Comparison of ENCODE assay signal across 8 cellular contexts in genomic region chr2:3303583-3304406, GRCh38.
DNase-seq lines count a peak whose midpoint lies in the region; ATAC-seq and TF ChIP-seq lines count a peak whose summit lies in the region.

No MANE protein-coding gene starts in this region.

- ATAC-seq in HG02571 (IDR thresholded peaks at IDR 0.05; ENCODE audit: unreplicated experiment): peak; percentile 97
- peak; percentile 92 for ATAC-seq in activated naive CD8-positive, alpha-beta T cell treated with anti-CD3 and anti-CD28 coated beads, Interleukin-2, amount 10 ng/mL, durations not matched to agents 7 days and 5 days (ENCODE audit: low read depth)
- ATAC-seq in upper lobe of right lung: peak; percentile 97

- peak overlapping the region; percentile 13 for H3K4me2 ChIP-seq in SU-DHL-6 (ENCODE audit: low read depth, low read length, poor library complexity, severe bottlenecking)

- no peak overlapping the region for H3K27ac Mint-ChIP-seq in activated naive CD8-positive, alpha-beta T cell treated with anti-CD3 and anti-CD28 coated beads, Interleukin-2, amount 10 ng/mL, durations not matched to agents 7 days and 5 days

- H3K9ac ChIP-seq in SU-DHL-6 (ENCODE audit: low read length): no peak overlapping the region

- peak overlapping the region; percentile 14 for H2AFZ ChIP-seq in SU-DHL-6 (ENCODE audit: low read depth, low read length, severe bottlenecking)

- DNase-seq in GM10248 (ENCODE audit: extremely low spot score) (peak; percentile 89), MV-4-11 (lab: John Stamatoyannopoulos, UW) (peak; percentile 15), cardiac septum (ENCODE audit: low spot score) (peak; percentile 94), posterior cingulate gyrus (peak; percentile 84 to 99 (median 92)), upper lobe of right lung (peak; percentile 93)
- peak; percentile 75 for DNase-seq in activated naive CD8-positive, alpha-beta T cell treated with anti-CD3 and anti-CD28 coated beads, Interleukin-2, amount 10 ng/mL, durations not matched to agents 7 days and 5 days

- no peaks in the 10 kb centered on the region for H3K27me3 ChIP-seq in SU-DHL-6 (ENCODE audit: low read length)
- no peaks in the 10 kb centered on the region for H3K27me3 ChIP-seq in upper lobe of right lung

- H3K4me3 Mint-ChIP-seq in activated naive CD8-positive, alpha-beta T cell treated with anti-CD3 and anti-CD28 coated beads, Interleukin-2, amount 10 ng/mL, durations not matched to agents 7 days and 5 days: no peak overlapping the region

- H3K4me3 ChIP-seq in SU-DHL-6 (ENCODE audit: insufficient read depth, low read length, poor library complexity, severe bottlenecking): no peak overlapping the region
- H3K4me3 ChIP-seq in upper lobe of right lung: no peak overlapping the region

- H3K4me1 Mint-ChIP-seq in activated naive CD8-positive, alpha-beta T cell treated with anti-CD3 and anti-CD28 coated beads, Interleukin-2, amount 10 ng/mL, durations not matched to agents 7 days and 5 days: peaks cover 12% of the 10 kb centered on the region

- no peaks in the 10 kb centered on the region for H3K9me2 ChIP-seq in SU-DHL-6 (replicated peaks; ENCODE audit: insufficient read depth, low read length)

- H3K27ac ChIP-seq in SU-DHL-6 (ENCODE audit: low read depth, low read length) (no peak overlapping the region), upper lobe of right lung (peak overlapping the region; percentile 43)

- no peaks in the 10 kb centered on the region for H3F3A ChIP-seq in SU-DHL-6 (ENCODE audit: insufficient read depth)

- H3K79me2 ChIP-seq in SU-DHL-6 (ENCODE audit: insufficient read depth, low read length): peaks cover 5% of the 10 kb centered on the region; the same call in 1 of the 2 replicates

- no peaks in the 10 kb centered on the region for H3K27me3 Mint-ChIP-seq in activated naive CD8-positive, alpha-beta T cell treated with anti-CD3 and anti-CD28 coated beads, Interleukin-2, amount 10 ng/mL, durations not matched to agents 7 days and 5 days

- POLR2A ChIA-PET in GM10248 (lab: Yijun Ruan, JAX): no interaction called here
- POLR2A ChIA-PET in activated naive CD8-positive, alpha-beta T cell treated with anti-CD3 and anti-CD28 coated beads, Interleukin-2, amount 10 ng/mL, durations not matched to agents 7 days and 5 days (lab: Charles Lee): no interaction called here

- TF ChIP-seq CTCF in GM10248 (IDR thresholded peaks at IDR 0.05; ENCODE audit: control extremely low read depth, extremely low read depth, low read depth, missing control alignments) (peak; percentile 88), SU-DHL-6 (IDR thresholded peaks at IDR 0.05; ENCODE audit: insufficient read depth, low read length, poor library complexity, severe bottlenecking) (peak; percentile 75), upper lobe of right lung (IDR thresholded peaks at IDR 0.05) (peak; percentile 96)

- CTCF ChIA-PET in GM10248 (lab: Yijun Ruan, JAX): interaction anchor here (1.0 to 1.5 kb wide), 7 partner anchors 13 to 312 kb away, joined by 3 to 4 read pairs (median 4); no protein-coding TSS in a partner anchor

- intact Hi-C loops in cardiac septum (cut with DNase I): loop anchor here (5.0 to 10.0 kb wide), 2 partner anchors 301 to 459 kb away; no protein-coding TSS in a partner anchor
- intact Hi-C loops in posterior cingulate gyrus (cut with DNase I): loop anchor here (1.0 to 10.0 kb wide), 3 partner anchors 109 to 1449 kb away; no protein-coding TSS in a partner anchor
- intact Hi-C loops in upper lobe of right lung (cut with DNase I): no loop called here

- H3K36me3 Mint-ChIP-seq in activated naive CD8-positive, alpha-beta T cell treated with anti-CD3 and anti-CD28 coated beads, Interleukin-2, amount 10 ng/mL, durations not matched to agents 7 days and 5 days: peaks cover 7% of the 10 kb centered on the region

- H4K20me1 ChIP-seq in SU-DHL-6 (ENCODE audit: low read depth, low read length): no peaks in the 10 kb centered on the region

- H3K36me3 ChIP-seq in SU-DHL-6 (ENCODE audit: low read length) (no peaks in the 10 kb centered on the region), upper lobe of right lung (no peaks in the 10 kb centered on the region)

- no peaks in the 10 kb centered on the region for H3K9me3 Mint-ChIP-seq in activated naive CD8-positive, alpha-beta T cell treated with anti-CD3 and anti-CD28 coated beads, Interleukin-2, amount 10 ng/mL, durations not matched to agents 7 days and 5 days

- H3K9me3 ChIP-seq in SU-DHL-6 (ENCODE audit: insufficient read depth, low read length): no peaks in the 10 kb centered on the region
- no peaks in the 10 kb centered on the region for H3K9me3 ChIP-seq in upper lobe of right lung

- H3K4me1 ChIP-seq in upper lobe of right lung: no peaks in the 10 kb centered on the region

Comparison
In these comparisons a context has a peak if more than half of its experiments do, and no peak if none do; other contexts are left out.
1. DNase-seq: peak in every context shown above with its lines; median percentile 94 in cardiac septum; 93 in upper lobe of right lung; 92 in posterior cingulate gyrus; 89 in GM10248; 75 in activated naive CD8-positive, alpha-beta T cell treated with anti-CD3 and anti-CD28 coated beads, Interleukin-2, amount 10 ng/mL, durations not matched to agents 7 days and 5 days; 15 in MV-4-11.